ENCODE assay signal across 8 cellular contexts in the genomic region with DNA sequence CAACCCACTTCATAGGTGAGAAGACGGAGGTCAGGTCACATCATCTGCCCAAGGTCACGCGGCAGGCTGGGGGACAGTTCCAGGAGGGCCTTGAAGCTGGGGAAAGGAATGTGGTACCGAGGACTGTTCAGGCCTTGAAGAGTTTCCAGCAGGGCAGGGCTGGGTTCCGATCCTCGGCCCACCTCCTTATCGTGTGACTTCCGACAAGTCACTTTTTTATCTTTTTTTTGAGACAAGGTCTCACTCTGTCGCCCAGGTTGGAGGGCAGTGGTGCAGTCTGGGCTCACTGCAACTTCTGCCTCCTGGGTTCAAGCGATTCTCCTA. TPM values are rescaled to one million over a fixed set of nuclear protein-coding genes. Genes with fewer than 3 reads are reported as not detected.
DNase-seq lines count a peak whose midpoint lies in the region; ATAC-seq, FAIRE-seq and TF ChIP-seq lines count a peak whose summit lies in the region.

No MANE protein-coding gene starts in this region.

- peak; percentile 18 for FAIRE-seq in endothelial cell of umbilical vein (lab: Jason Lieb, UNC)

- no peak for TF ChIP-seq EP300 in neural cell (conservative IDR thresholded peaks at IDR 0.05; ENCODE audit: poor library complexity, severe bottlenecking)

- POLR2A ChIA-PET in endothelial cell of umbilical vein (lab: Charles Lee): no interaction called here

- DNase-seq in Calu3 (no peak), Peyer's patch (no peak), endothelial cell of umbilical vein (ENCODE audit: low read depth, low spot score) (no peak), glomerular visceral epithelial cell (ENCODE audit: extremely low spot score) (no peak)
- DNase-seq in stimulated activated CD8-positive, alpha-beta memory T cell treated with anti-CD3 and anti-CD28 coated beads, Interleukin-4, amount 100 ng/mL, for 48 hours: no peak

- peak overlapping the region; percentile 79 for H3K9ac ChIP-seq in endothelial cell of umbilical vein (replicated peaks; ENCODE audit: extremely low read depth, insufficient read depth, low read length)
- H3K9ac ChIP-seq in neural cell (ENCODE audit: low read length): peak overlapping the region; percentile 84

- peaks cover 0 to 27% (median 0%) of the 10 kb centered on the region in 3 donors for H3K36me3 ChIP-seq in Peyer's patch
- H3K36me3 ChIP-seq in endothelial cell of umbilical vein (ENCODE audit: control insufficient read depth in 2 of 2, extremely low read depth in 1 of 2, insufficient read depth in 2 of 2, low read length in 2 of 2): peaks cover 0 to 16% of the 10 kb centered on the region in 2 experiments
- no peaks in the 10 kb centered on the region for H3K36me3 ChIP-seq in neural cell (ENCODE audit: insufficient read depth, low read length)

- BruUV-seq in Calu3 (replicated peaks; lab: Mats Ljungman, UMichigan) (TSS peak; percentile 19), endothelial cell of umbilical vein (replicated peaks; lab: Mats Ljungman, UMichigan) (TSS peak; percentile 44)

- no peaks in the 10 kb centered on the region for H3K9me3 Mint-ChIP-seq in Calu3 (ENCODE audit: low read depth, unreplicated experiment)

- H3K9me3 ChIP-seq in Peyer's patch: no peaks in the 10 kb centered on the region
- H3K9me3 ChIP-seq in endothelial cell of umbilical vein (replicated peaks; ENCODE audit: control insufficient read depth, insufficient read depth, low read length): no peaks in the 10 kb centered on the region
- no peaks in the 10 kb centered on the region for H3K9me3 ChIP-seq in neural cell (ENCODE audit: low read length)

- peaks cover 31% of the 10 kb centered on the region for H3K4me1 Mint-ChIP-seq in Calu3 (ENCODE audit: low read depth, unreplicated experiment)

- intact Hi-C loops in Calu3 (cut with micrococcal nuclease; ENCODE audit: unreplicated experiment): loop anchor here (10.0 kb wide), 1 partner anchor 174 kb away; no protein-coding TSS in a partner anchor
- intact Hi-C loops in endothelial cell of umbilical vein (cut with micrococcal nuclease): no loop called here

- TF ChIP-seq RAD21 in neural cell (conservative IDR thresholded peaks at IDR 0.05): no peak

- H3F3A ChIP-seq in neural cell (ENCODE audit: insufficient read depth, low read length, poor library complexity, severe bottlenecking): no peaks in the 10 kb centered on the region

- no peaks in the 10 kb centered on the region for H3K9me2 ChIP-seq in neural cell (ENCODE audit: insufficient read depth, low read length)

- H3K4me2 ChIP-seq in endothelial cell of umbilical vein (ENCODE audit: insufficient read depth, low read length): peak overlapping the region; percentile 56
- H3K4me2 ChIP-seq in neural cell (ENCODE audit: low read length): peak overlapping the region; percentile 57

- H3K27me3 ChIP-seq in Peyer's patch (no peaks in the 10 kb centered on the region), endothelial cell of umbilical vein (ENCODE audit: control insufficient read depth in 2 of 2, insufficient read depth in 2 of 2, low read length in 2 of 2) (no peaks in the 10 kb centered on the region), neural cell (ENCODE audit: insufficient read depth, low read depth, low read length) (no peaks in the 10 kb centered on the region)

- peak overlapping the region; percentile 82 for H2AFZ ChIP-seq in endothelial cell of umbilical vein (ENCODE audit: low read depth, low read length)
- H2AFZ ChIP-seq in neural cell (ENCODE audit: low read depth, low read length): peak overlapping the region; percentile 43

- peak overlapping the region; percentile 96 for H3K27ac Mint-ChIP-seq in Calu3 (ENCODE audit: unreplicated experiment)

- no peak for ATAC-seq in GM21381 (IDR thresholded peaks at IDR 0.05; ENCODE audit: unreplicated experiment)
- no peak for ATAC-seq in GM21447 (IDR thresholded peaks at IDR 0.05; ENCODE audit: unreplicated experiment)

- peak overlapping the region; percentile 75 to 96 (median 86) for H3K27ac ChIP-seq in Peyer's patch
- peak overlapping the region; percentile 43 for H3K27ac ChIP-seq in endothelial cell of umbilical vein (ENCODE audit: insufficient read depth, low read depth, low read length)
- peak overlapping the region; percentile 85 for H3K27ac ChIP-seq in neural cell (ENCODE audit: low read length)

- no peaks in the 10 kb centered on the region for H3K27me3 Mint-ChIP-seq in Calu3 (ENCODE audit: unreplicated experiment)

- peak overlapping the region; percentile 98 for H3K4me3 Mint-ChIP-seq in Calu3 (ENCODE audit: low read depth, unreplicated experiment)

- no peaks in the 10 kb centered on the region for H3K9me1 ChIP-seq in endothelial cell of umbilical vein (replicated peaks; ENCODE audit: control insufficient read depth, extremely low read depth, insufficient read depth, low read length)

- CTCF ChIA-PET in Calu3 (lab: Charles Lee) (no interaction called here), endothelial cell of umbilical vein (lab: Charles Lee) (no interaction called here)

- H3K79me2 ChIP-seq in endothelial cell of umbilical vein (ENCODE audit: control insufficient read depth, insufficient read depth, low read length) (peaks cover 18% of the 10 kb centered on the region), neural cell (replicated peaks; ENCODE audit: insufficient read depth, low read length) (peaks cover 12% of the 10 kb centered on the region)

- H4K20me1 ChIP-seq in endothelial cell of umbilical vein (replicated peaks; ENCODE audit: control insufficient read depth, extremely low read depth, insufficient read depth, low read length) (no peaks in the 10 kb centered on the region), neural cell (ENCODE audit: insufficient read depth) (no peaks in the 10 kb centered on the region)

- TF ChIP-seq CTCF in Calu3 (IDR thresholded peaks at IDR 0.05; ENCODE audit: unreplicated experiment): no peak
- TF ChIP-seq CTCF in Peyer's patch (IDR thresholded peaks at IDR 0.05): no peak
- no peak for TF ChIP-seq CTCF in endothelial cell of umbilical vein (IDR thresholded peaks at IDR 0.05; ENCODE audit: extremely low read depth in 1 of 2, insufficient read depth in 1 of 2, low read depth in 1 of 2, low read length in 2 of 2)
- no peak for TF ChIP-seq CTCF in neural cell (IDR thresholded peaks at IDR 0.05; ENCODE audit: poor library complexity, severe bottlenecking)

- no peak for TF ChIP-seq POLR2A in Peyer's patch (IDR thresholded peaks at IDR 0.05)
- TF ChIP-seq POLR2A in endothelial cell of umbilical vein (IDR thresholded peaks at IDR 0.05; ENCODE audit: low read depth, low read length): no peak

- peaks cover 62% of the 10 kb centered on the region for H3K36me3 Mint-ChIP-seq in Calu3 (ENCODE audit: insufficient read depth, unreplicated experiment)

- H3K4me1 ChIP-seq in Peyer's patch (peaks cover 5 to 24% (median 7%) of the 10 kb centered on the region in 4 donors), endothelial cell of umbilical vein (ENCODE audit: control insufficient read depth, extremely low read depth, insufficient read depth, low read length) (peaks cover 11% of the 10 kb centered on the region)

- peak overlapping the region; percentile 60 to 89 (median 84) for H3K4me3 ChIP-seq in Peyer's patch
- H3K4me3 ChIP-seq in endothelial cell of umbilical vein (replicated peaks in 1 of 3; ENCODE audit: insufficient read depth in 1 of 3, low read depth in 1 of 3, low read length in 3 of 3): peak overlapping the region; percentile 50 to 83 (median 79)
- H3K4me3 ChIP-seq in neural cell (ENCODE audit: low read length): peak overlapping the region; percentile 77

- dilution Hi-C loops in endothelial cell of umbilical vein (cut with MboI; ENCODE audit: extremely low pct_ligation_motif_present, low sequenced_read_pairs): no loop called here

RNA-seq across cellular contexts. Expression of a gene that starts 0.6 kb away (rescaled TPM):
- total RNA-seq in Calu3 (2022) (163 and 166 TPM in 2 replicates), Peyer's patch (100 to 1,000 TPM; 153 to 195 (median 162) TPM), endothelial cell of umbilical vein (150 and 170 TPM in 2 replicates)
- polyA plus RNA-seq in endothelial cell of umbilical vein (166 and 220 TPM in 2 replicates), neural cell (169 and 188 TPM in 2 replicates)
- 85.9 and 127 TPM in 2 replicates for polyA plus RNA-seq in endothelial cell of umbilical vein (2011; cell fraction: cytosol; rRNA removed)
- 58.1 and 68.9 TPM in 2 replicates for polyA plus RNA-seq in endothelial cell of umbilical vein (2011; cell fraction: nucleus; rRNA removed)
- 96.4 and 179 TPM in 2 replicates for polyA plus RNA-seq in endothelial cell of umbilical vein (2012)
- polyA minus RNA-seq in endothelial cell of umbilical vein (74.2 and 83.9 TPM in 2 replicates), neural cell (63.1 and 64.0 TPM in 2 replicates)
- polyA minus RNA-seq in endothelial cell of umbilical vein (2011; cell fraction: cytosol; rRNA and poly(A)+ RNA removed): 260 TPM
- polyA minus RNA-seq in endothelial cell of umbilical vein (2011; cell fraction: nucleus; rRNA and poly(A)+ RNA removed): 32.0 and 34.3 TPM in 2 replicates

RNA-seq across cellular contexts. Expression of a gene that starts 7.7 kb away (rescaled TPM):
- 42.1 and 49.7 TPM in 2 replicates for total RNA-seq in Calu3 (2022)
- total RNA-seq in Peyer's patch: 100 to 1,000 TPM; 239 to 586 (median 464) TPM
- total RNA-seq in endothelial cell of umbilical vein: 124 and 134 TPM in 2 replicates
- 183 and 236 TPM in 2 replicates for polyA plus RNA-seq in endothelial cell of umbilical vein
- polyA plus RNA-seq in endothelial cell of umbilical vein (2011; cell fraction: cytosol; rRNA removed): 40.1 and 59.5 TPM in 2 replicates
- polyA plus RNA-seq in endothelial cell of umbilical vein (2011; cell fraction: nucleus; rRNA removed): 830 and 950 TPM in 2 replicates
- 58.8 and 85.6 TPM in 2 replicates for polyA plus RNA-seq in endothelial cell of umbilical vein (2012)
- 57.6 and 77.2 TPM in 2 replicates for polyA minus RNA-seq in endothelial cell of umbilical vein
- polyA minus RNA-seq in endothelial cell of umbilical vein (2011; cell fraction: cytosol; rRNA and poly(A)+ RNA removed): 26.6 TPM
- polyA minus RNA-seq in endothelial cell of umbilical vein (2011; cell fraction: nucleus; rRNA and poly(A)+ RNA removed): 109 and 157 TPM in 2 replicates
- polyA plus RNA-seq in neural cell: 1.8 and 2.2 TPM in 2 replicates
- 0.24 TPM in 1 of 2 replicates, not detected in the other for polyA minus RNA-seq in neural cell

RNA-seq across cellular contexts. Expression of a gene that starts 21.0 kb away (rescaled TPM):
- total RNA-seq in Calu3 (2022) (41.6 and 68.2 TPM in 2 replicates), Peyer's patch (10 to 100 TPM; 14.9 to 53.5 (median 37.0) TPM), endothelial cell of umbilical vein (0.13 and 0.37 TPM in 2 replicates)
- polyA plus RNA-seq in endothelial cell of umbilical vein (1.0 TPM in 2 replicates), neural cell (not detected in 2 replicates)
- polyA plus RNA-seq in endothelial cell of umbilical vein (2011; cell fraction: cytosol; rRNA removed): 0.53 and 0.69 TPM in 2 replicates
- polyA plus RNA-seq in endothelial cell of umbilical vein (2011; cell fraction: nucleus; rRNA removed): 0.46 and 0.53 TPM in 2 replicates
- 0.11 and 0.12 TPM in 2 replicates for polyA plus RNA-seq in endothelial cell of umbilical vein (2012)
- polyA minus RNA-seq in endothelial cell of umbilical vein (0.32 and 0.34 TPM in 2 replicates), neural cell (not detected in 2 replicates)
- 25.6 TPM for polyA minus RNA-seq in endothelial cell of umbilical vein (2011; cell fraction: cytosol; rRNA and poly(A)+ RNA removed)
- 0.19 and 0.34 TPM in 2 replicates for polyA minus RNA-seq in endothelial cell of umbilical vein (2011; cell fraction: nucleus; rRNA and poly(A)+ RNA removed)

RNA-seq across cellular contexts. Expression of a gene that starts 27.2 kb away (rescaled TPM):
- total RNA-seq in Calu3 (2022) (71.2 and 92.6 TPM in 2 replicates), Peyer's patch (100 to 1,000 TPM in 1 of 4 donors, 10 to 100 TPM in 3; 68.7 to 154 (median 91.6) TPM), endothelial cell of umbilical vein (10.6 and 11.5 TPM in 2 replicates)
- polyA plus RNA-seq in endothelial cell of umbilical vein (18.9 and 22.0 TPM in 2 replicates), neural cell (0.19 and 0.30 TPM in 2 replicates)
- polyA plus RNA-seq in endothelial cell of umbilical vein (2011; cell fraction: cytosol; rRNA removed): 10.3 and 10.4 TPM in 2 replicates
- polyA plus RNA-seq in endothelial cell of umbilical vein (2011; cell fraction: nucleus; rRNA removed): 24.8 and 26.9 TPM in 2 replicates
- 5.5 and 9.4 TPM in 2 replicates for polyA plus RNA-seq in endothelial cell of umbilical vein (2012)
- polyA minus RNA-seq in endothelial cell of umbilical vein (13.4 and 14.2 TPM in 2 replicates), neural cell (not detected in 2 replicates)
- 23.5 TPM for polyA minus RNA-seq in endothelial cell of umbilical vein (2011; cell fraction: cytosol; rRNA and poly(A)+ RNA removed)
- polyA minus RNA-seq in endothelial cell of umbilical vein (2011; cell fraction: nucleus; rRNA and poly(A)+ RNA removed): 5.4 and 6.4 TPM in 2 replicates

Comparison
In these comparisons a context has a peak if more than half of its experiments do, and no peak if none do; other contexts are left out.
1. RNA of a gene that starts 21.0 kb away (total RNA-seq): 14.9 to 53.5 TPM in Peyer's patch and 41.6 to 68.2 TPM in Calu3; 0.13 to 0.37 TPM in endothelial cell of umbilical vein; every median in the first group is over 10 times any median in the second.
2. Peak in every context shown above with its lines, with median percentiles within 50 percentile points of each other: H3K27ac ChIP-seq and H3K4me3 ChIP-seq.